ENCODE assay signal across 10 cellular contexts in genomic region chr10:114401195-114401741, GRCh38. TPM values are rescaled to one million over a fixed set of nuclear protein-coding genes. Genes with fewer than 3 reads are reported as not detected.
DNase-seq lines count a peak whose midpoint lies in the region; ATAC-seq, FAIRE-seq and TF ChIP-seq lines count a peak whose summit lies in the region.
"Had no signal": no experiment of that assay in that cellular context is flagged by ENCODE, and none has a peak within 500 bp of the region (broad histone marks: within the 10 kb centered on the region; RNA-seq: fewer than 3 reads in every experiment).

No MANE protein-coding gene starts in this region.

- H4K8ac ChIP-seq in H1 (ENCODE audit: extremely low read depth, insufficient read depth, low read length), result no peak overlapping the region

- H3K4me3 Mint-ChIP-seq in Caco-2 (ENCODE audit: unreplicated experiment), result no peak overlapping the region
- H3K4me3 Mint-ChIP-seq in CD4-positive, alpha-beta T cell, result no peak overlapping the region

- H3K79me2 ChIP-seq in H1 (ENCODE audit: control insufficient read depth in 1 of 2, insufficient read depth in 2 of 2, low read length in 2 of 2) (no peaks in the 10 kb centered on the region), HepG2 (ENCODE audit: insufficient read depth, low read length) (no peaks in the 10 kb centered on the region)

- CTCF ChIA-PET in H1 (lab: Charles Lee; ENCODE audit: partially characterized antibody), result interaction anchor here (1.8 to 7.5 kb wide), 3 partner anchors 13 to 98 kb away, joined by 5 to 98 read pairs (median 68); no protein-coding TSS in a partner anchor
- CTCF ChIA-PET in HepG2 (lab: Yijun Ruan, JAX; ENCODE audit: low intra/inter-chr PET ratio, low total read pairs), result no interaction called here
- CTCF ChIA-PET in Caco-2 (lab: Charles Lee), result interaction anchor here (1.1 kb wide), 1 partner anchor 97 kb away, joined by 3 read pairs; no protein-coding TSS in a partner anchor
- CTCF ChIA-PET in CD4-positive, alpha-beta T cell (lab: Charles Lee), result no interaction called here

- WGBS in H1 (ENCODE audit: extremely low coverage in 1 of 2, insufficient coverage in 1 of 2, insufficient read length in 1 of 2, insufficient replicate concordance in 2 of 2, low coverage in 1 of 2, low lambda C conversion rate in 2 of 2, missing lambda C conversion rate in 1 of 2), 2 experiments, result 93% methylated on average over 7 of the region's 7 CpGs; no CpG with 5 or more reads in 1 of the 2 experiments
- WGBS in HepG2 (ENCODE audit: low lambda C conversion rate), result 17% methylated on average over 6 of the region's 7 CpGs

- H3K36me3 Mint-ChIP-seq in Caco-2 (ENCODE audit: insufficient read depth, unreplicated experiment), result no peaks in the 10 kb centered on the region
- no peaks in the 10 kb centered on the region for H3K36me3 Mint-ChIP-seq in CD4-positive, alpha-beta T cell (ENCODE audit: low read depth)

- H3K4me2 ChIP-seq in H1 (ENCODE audit: insufficient read depth in 1 of 2, low read depth in 2 of 2, low read length in 2 of 2), result no peak overlapping the region
- H3K4me2 ChIP-seq in HepG2 (ENCODE audit: low read depth, low read length), result no peak overlapping the region

- peaks cover 10% of the 10 kb centered on the region for H3K4me1 Mint-ChIP-seq in Caco-2 (ENCODE audit: low read depth, unreplicated experiment)
- H3K4me1 Mint-ChIP-seq in CD4-positive, alpha-beta T cell (ENCODE audit: low read depth), result peaks cover 8% of the 10 kb centered on the region

- H3K9me3 ChIP-seq in H1 (ENCODE audit: insufficient read depth in 2 of 2, low read depth in 1 of 2, low read length in 1 of 2) (no peaks in the 10 kb centered on the region), HepG2 (ENCODE audit: low read length) (no peaks in the 10 kb centered on the region), Caco-2 (no peaks in the 10 kb centered on the region)
- H3K9me3 ChIP-seq in CD4-positive, alpha-beta T cell (ENCODE audit: control insufficient read depth, low read length), result no peaks in the 10 kb centered on the region
- H3K9me3 ChIP-seq: SJCRH30 had no signal

- H3K4me3 ChIP-seq in H1 (ENCODE audit: extremely low read depth in 1 of 4, insufficient read depth in 2 of 4, low read depth in 3 of 4, low read length in 4 of 4) (no peak overlapping the region), HepG2 (replicated peaks in 1 of 3; ENCODE audit: insufficient read depth in 1 of 3, low read depth in 2 of 3, low read length in 3 of 3) (no peak overlapping the region), Caco-2 (ENCODE audit: low read depth, low read length) (no peak overlapping the region)
- H3K4me3 ChIP-seq: SJCRH30 had no signal

- H3K27me3 ChIP-seq in H1 (replicated peaks in 1 of 4; ENCODE audit: control insufficient read depth in 3 of 4, extremely low read depth in 1 of 4, insufficient read depth in 3 of 4, low read length in 3 of 4) (peaks cover 9 to 30% (median 25%) of the 10 kb centered on the region in 4 experiments), HepG2 (ENCODE audit: control insufficient read depth in 1 of 2, insufficient read depth in 2 of 2, low read length in 2 of 2) (peaks cover 17 to 70% of the 10 kb centered on the region in 2 experiments), Caco-2 (replicated peaks; ENCODE audit: control insufficient read depth, insufficient read depth, low read length) (peaks cover 3% of the 10 kb centered on the region)
- H3K27me3 ChIP-seq in CD4-positive, alpha-beta T cell (ENCODE audit: control insufficient read depth, insufficient read depth, low read length), result peaks cover 58% of the 10 kb centered on the region
- H3K27me3 ChIP-seq: SJCRH30 had no signal

- H4K20me1 ChIP-seq in H1 (replicated peaks in 1 of 2; ENCODE audit: control insufficient read depth in 1 of 2, insufficient read depth in 2 of 2, low read length in 2 of 2), result no peaks in the 10 kb centered on the region
- H4K20me1 ChIP-seq in HepG2 (ENCODE audit: insufficient read depth, low read length), result no peaks in the 10 kb centered on the region

- FAIRE-seq in H1 (lab: Jason Lieb, UNC), result no peak
- no peak for FAIRE-seq in HepG2 (lab: Jason Lieb, UNC)

- H3K4me1 ChIP-seq in H1 (replicated peaks in 1 of 4; ENCODE audit: control insufficient read depth in 3 of 4, insufficient read depth in 4 of 4, low read length in 3 of 4) (peaks cover 0 to 10% (median 2%) of the 10 kb centered on the region in 4 experiments; a peak in 4 of 7 replicates), HepG2 (ENCODE audit: insufficient read depth, low read length) (no peaks in the 10 kb centered on the region), Caco-2 (peaks cover 13% of the 10 kb centered on the region; the same call in 1 of the 2 replicates)

- H2BK5ac ChIP-seq in H1 (ENCODE audit: low read depth, low read length), result no peak overlapping the region

- no peak overlapping the region for H3K18ac ChIP-seq in H1 (ENCODE audit: extremely low read depth, low read length)

- no peak for TF ChIP-seq CTCF in H1 (IDR thresholded peaks at IDR 0.05; ENCODE audit: control extremely low read depth in 1 of 3, insufficient read depth in 1 of 3, low read depth in 1 of 3, low read length in 3 of 3)
- TF ChIP-seq CTCF in HepG2 (CRISPR knock-in tag; IDR thresholded peaks at IDR 0.05), result no peak
- no peak for TF ChIP-seq CTCF in Caco-2 (IDR thresholded peaks at IDR 0.05; ENCODE audit: insufficient read depth in 1 of 2, low read depth in 1 of 2, low read length in 1 of 2, severe bottlenecking in 1 of 2, unreplicated experiment in 1 of 2)
- no peak for TF ChIP-seq CTCF in CD4-positive, alpha-beta T cell (IDR thresholded peaks at IDR 0.05)

- H3K4ac ChIP-seq in H1 (replicated peaks; ENCODE audit: insufficient read length, low read depth, low read length), result no peak overlapping the region

- H3K9ac ChIP-seq in H1 (replicated peaks in 1 of 4; ENCODE audit: extremely low read depth in 1 of 4, low read depth in 3 of 4, low read length in 3 of 4) (no peak overlapping the region), HepG2 (ENCODE audit: insufficient read depth, low read depth, low read length) (no peak overlapping the region)

- no peak overlapping the region for H3K27ac Mint-ChIP-seq in Caco-2 (ENCODE audit: unreplicated experiment)
- H3K27ac Mint-ChIP-seq in CD4-positive, alpha-beta T cell, result no peak overlapping the region

- H3K27me3 Mint-ChIP-seq in Caco-2 (ENCODE audit: insufficient read depth, unreplicated experiment), result peaks cover 10% of the 10 kb centered on the region
- H3K27me3 Mint-ChIP-seq in CD4-positive, alpha-beta T cell, result peaks cover 80% of the 10 kb centered on the region

- no peak overlapping the region for H2BK15ac ChIP-seq in H1 (ENCODE audit: low read length)

- no peak overlapping the region for H2BK20ac ChIP-seq in H1 (ENCODE audit: low read length)

- DNase-seq in HCEC 1CT, result peak; percentile 26
- no peak for DNase-seq in H1 (ENCODE audit: low read depth in 1 of 2, low spot score in 2 of 2)
- DNase-seq in HepG2 (ENCODE audit: low spot score), result no peak
- DNase-seq in superior temporal gyrus (ENCODE audit: extremely low spot score), result peak; percentile 75
- no peak for DNase-seq in NCI-H748 treated with DMSO at 0.1 percent for 48 hours (lab: John Stamatoyannopoulos, UW)
- DNase-seq in Caco-2, result no peak
- no peak for DNase-seq in CD4-positive, alpha-beta T cell
- DNase-seq: activated CD4-positive, alpha-beta T cell treated with anti-CD3 and anti-CD28 coated beads, Interleukin-2, amount 50 U/mL, for 48 hours; SJCRH30 had no signal

- no peaks in the 10 kb centered on the region for H3K9me3 Mint-ChIP-seq in Caco-2 (ENCODE audit: unreplicated experiment)
- H3K9me3 Mint-ChIP-seq in CD4-positive, alpha-beta T cell, result peaks cover under 1% of the 10 kb centered on the region

- no peak overlapping the region for H3K14ac ChIP-seq in H1 (ENCODE audit: insufficient read length)

- no peaks in the 10 kb centered on the region for H3K79me1 ChIP-seq in H1 (ENCODE audit: low read depth, low read length)

- H3K36me3 ChIP-seq in H1 (ENCODE audit: control insufficient read depth in 2 of 4, insufficient read depth in 4 of 4, low read length in 3 of 4) (no peaks in the 10 kb centered on the region), HepG2 (replicated peaks in 1 of 2; ENCODE audit: control insufficient read depth in 1 of 2, insufficient read depth in 2 of 2, low read length in 2 of 2) (no peaks in the 10 kb centered on the region), Caco-2 (ENCODE audit: control insufficient read depth, insufficient read depth, low read length) (no peaks in the 10 kb centered on the region)
- H3K36me3 ChIP-seq: SJCRH30 had no signal

- H2AK5ac ChIP-seq in H1 (ENCODE audit: low read depth, low read length), result no peak overlapping the region

- no peak for TF ChIP-seq POLR2A in H1 (IDR thresholded peaks at IDR 0.05; ENCODE audit: control extremely low read depth in 1 of 2, low read depth in 2 of 2, low read length in 2 of 2)
- TF ChIP-seq POLR2A in HepG2 (IDR thresholded peaks at IDR 0.05; ENCODE audit: insufficient read depth in 1 of 2, low read depth in 2 of 2, low read length in 2 of 2), result no peak

- H3K23me2 ChIP-seq in H1 (ENCODE audit: low read depth, low read length), result peaks cover 16% of the 10 kb centered on the region; the same call in 1 of the 2 replicates

- BruUV-seq in HepG2 (replicated peaks; lab: Mats Ljungman, UMichigan), result no TSS peak
- no TSS peak for BruUV-seq in Caco-2 (replicated peaks; lab: Mats Ljungman, UMichigan)

- H3K56ac ChIP-seq in H1 (replicated peaks; ENCODE audit: insufficient read length, low read depth, low read length), result no peak overlapping the region

- H3K27ac ChIP-seq in H1 (ENCODE audit: low read depth, low read length) (no peak overlapping the region), HepG2 (ENCODE audit: extremely low read length, insufficient read depth, low read length) (no peak overlapping the region)
- H3K27ac ChIP-seq in CD4-positive, alpha-beta T cell (ENCODE audit: low read depth, low read length), result no peak overlapping the region
- H3K27ac ChIP-seq: SJCRH30 had no signal

- no peak for ATAC-seq in HepG2
- no peak for ATAC-seq in CD4-positive, alpha-beta T cell (ENCODE audit: poor library complexity)
- no peak for ATAC-seq in HG03565 (IDR thresholded peaks at IDR 0.05; ENCODE audit: unreplicated experiment)

- TF ChIP-seq EP300 in H1 (IDR thresholded peaks at IDR 0.05; ENCODE audit: borderline replicate concordance in 1 of 2, low read depth in 2 of 2, low read length in 2 of 2), result no peak
- no peak for TF ChIP-seq EP300 in HepG2 (IDR thresholded peaks at IDR 0.05; ENCODE audit: low read depth in 2 of 2, low read length in 2 of 2)
- TF ChIP-seq EP300 in HepG2 (CRISPR knock-in tag; IDR thresholded peaks at IDR 0.05; ENCODE audit: borderline replicate concordance), result no peak

- H4K5ac ChIP-seq in H1 (ENCODE audit: insufficient read length, low read depth, low read length), result no peak overlapping the region

- no peak for TF ChIP-seq RAD21 in H1 (IDR thresholded peaks at IDR 0.05 in 1 of 2, conservative IDR thresholded peaks at IDR 0.05 in 1 of 2; ENCODE audit: low read depth in 2 of 2, low read length in 2 of 2)
- TF ChIP-seq RAD21 in HepG2 (CRISPR knock-in tag; IDR thresholded peaks at IDR 0.05), result no peak

- in situ Hi-C loops in HepG2 (cut with HindIII; ENCODE audit: extremely low pct_ligation_motif_present, low pct_unique_long_range_greater_than_20kb), result no loop called here

- intact Hi-C loops in HepG2 (cut with micrococcal nuclease; ENCODE audit: unreplicated experiment), result no loop called here
- intact Hi-C loops in Caco-2 (cut with micrococcal nuclease; ENCODE audit: unreplicated experiment), result no loop called here
- intact Hi-C loops in CD4-positive, alpha-beta T cell (cut with DNase I, micrococcal nuclease), result no loop called here

- H2AFZ ChIP-seq in H1 (ENCODE audit: low read length) (no peak overlapping the region), HepG2 (ENCODE audit: low read length) (no peak overlapping the region)

- H2BK12ac ChIP-seq in H1 (ENCODE audit: low read depth, low read length), result 0 out of 2 replicates have a peak overlapping the region, but pooled peaks have one; percentile 19

- POLR2A ChIA-PET in H1 (lab: Charles Lee; ENCODE audit: partially characterized antibody) (no interaction called here), HepG2 (lab: Yijun Ruan, JAX) (no interaction called here), Caco-2 (lab: Charles Lee) (no interaction called here)
- POLR2A ChIA-PET in CD4-positive, alpha-beta T cell (lab: Charles Lee), result no interaction called here

- H2BK120ac ChIP-seq in H1 (replicated peaks; ENCODE audit: low read depth, low read length), result no peak overlapping the region

- no peak overlapping the region for H3K23ac ChIP-seq in H1 (ENCODE audit: insufficient read length)

- H4K91ac ChIP-seq in H1 (replicated peaks; ENCODE audit: insufficient read length, low read length), result no peak overlapping the region

RNA-seq across cellular contexts. Expression of gene AFAP1L2, which starts 3.0 kb away (rescaled TPM):
- total RNA-seq in H1 (2021; fragmentation: NEBNext Ultra II Directional; extraction: Animal tissue kit (Norgen Biotek cat#: 25700)), result 6.2 and 6.4 TPM in 2 replicates
- polyA plus RNA-seq in H1 (2011; rRNA removed), result 3.9 and 5.4 TPM in 2 replicates
- polyA plus RNA-seq in H1 (2011; cell fraction: cytosol; rRNA removed), result 6.3 TPM
- 13.6 TPM for polyA plus RNA-seq in H1 (2011; cell fraction: nucleus; rRNA removed)
- 4.2 to 5.1 TPM (median 4.7 TPM) in 4 replicates for polyA plus RNA-seq in H1 (2012, experiment 1 of 2)
- 1.5 TPM for polyA plus RNA-seq in H1 (2012, experiment 2 of 2)
- 3.2 TPM for polyA plus RNA-seq in H1 (2013, experiment 1 of 2)
- polyA plus RNA-seq in H1 (2013, experiment 2 of 2), result 3.1 TPM
- polyA minus RNA-seq in H1 (2011; rRNA and poly(A)+ RNA removed), result 9.1 and 12.1 TPM in 2 replicates
- 6.8 TPM for polyA minus RNA-seq in H1 (2011; cell fraction: cytosol; rRNA and poly(A)+ RNA removed)
- polyA minus RNA-seq in H1 (2011; cell fraction: nucleus; rRNA and poly(A)+ RNA removed), result 10.0 TPM
- total RNA-seq in HepG2 (2016; rRNA removed; fragmentation: Illumina TruSeq; extraction: Trizol), result not detected in 2 replicates
- not detected in 2 replicates for total RNA-seq in HepG2 (2016; cell fraction: cytosol; rRNA removed; fragmentation: Illumina TruSeq; extraction: Trizol; ENCODE audit: low read depth)
- total RNA-seq in HepG2 (2016; cell fraction: insoluble cytoplasmic fraction; rRNA removed; fragmentation: Illumina TruSeq; extraction: Trizol), result not detected in 2 replicates
- not detected in 2 replicates for total RNA-seq in HepG2 (2016; cell fraction: membrane; rRNA removed; fragmentation: Illumina TruSeq; extraction: Trizol)
- total RNA-seq in HepG2 (2016; cell fraction: nucleus; rRNA removed; fragmentation: Illumina TruSeq; extraction: Trizol), result not detected in 2 replicates
- not detected in 2 replicates for polyA plus RNA-seq in HepG2 (2011; rRNA removed)
- polyA plus RNA-seq in HepG2 (2011; cell fraction: cytosol; rRNA removed), result not detected in 2 replicates
- 0.03 TPM in 2 replicates for polyA plus RNA-seq in HepG2 (2011; cell fraction: nucleus; rRNA removed)
- not detected in 2 replicates for polyA plus RNA-seq in HepG2 (2012)
- polyA plus RNA-seq in HepG2 (2016; cell fraction: cytosol; fragmentation: Illumina TruSeq; extraction: Trizol; ENCODE audit: low read depth), result not detected in 2 replicates
- not detected in 2 replicates for polyA plus RNA-seq in HepG2 (2016; cell fraction: insoluble cytoplasmic fraction; fragmentation: Illumina TruSeq; extraction: Trizol; ENCODE audit: low read depth)
- not detected in 2 replicates for polyA plus RNA-seq in HepG2 (2016; cell fraction: membrane; fragmentation: Illumina TruSeq; extraction: Trizol; ENCODE audit: low read depth)
- not detected in 2 replicates for polyA plus RNA-seq in HepG2 (2016; cell fraction: nucleus; fragmentation: Illumina TruSeq; extraction: Trizol; ENCODE audit: insufficient read depth, low read depth)
- 0.75 TPM in 1 of 2 replicates, not detected in the other for polyA minus RNA-seq in HepG2 (2011; rRNA and poly(A)+ RNA removed; ENCODE audit: low replicate concordance)
- not detected in 2 replicates for polyA minus RNA-seq in HepG2 (2011; cell fraction: cytosol; rRNA and poly(A)+ RNA removed)
- polyA minus RNA-seq in HepG2 (2011; cell fraction: nucleus; rRNA and poly(A)+ RNA removed), result not detected in 2 replicates
- total RNA-seq in Caco-2 (2022), result 2.3 and 2.6 TPM in 2 replicates
- total RNA-seq in CD4-positive, alpha-beta T cell, result under 1 TPM; 0.36 to 0.50 TPM

Comparison
In these comparisons a context has a peak if more than half of its experiments do, and no peak if none do; other contexts are left out.
1. DNase-seq: peak in HCEC 1CT (single experiment) and superior temporal gyrus (single experiment); none in H1 (0 of 2), HepG2 (single experiment), NCI-H748 treated with DMSO at 0.1 percent for 48 hours (single experiment), Caco-2 (0 of 2) and CD4-positive, alpha-beta T cell (0 of 10).
2. CTCF ChIA-PET loops: an anchor here in H1 (1.8 to 7.5 kb wide) and Caco-2 (1.1 kb wide); none called in HepG2 and CD4-positive, alpha-beta T cell.